13 cellular contexts compared by ENCODE assay signal in the genomic region with DNA sequence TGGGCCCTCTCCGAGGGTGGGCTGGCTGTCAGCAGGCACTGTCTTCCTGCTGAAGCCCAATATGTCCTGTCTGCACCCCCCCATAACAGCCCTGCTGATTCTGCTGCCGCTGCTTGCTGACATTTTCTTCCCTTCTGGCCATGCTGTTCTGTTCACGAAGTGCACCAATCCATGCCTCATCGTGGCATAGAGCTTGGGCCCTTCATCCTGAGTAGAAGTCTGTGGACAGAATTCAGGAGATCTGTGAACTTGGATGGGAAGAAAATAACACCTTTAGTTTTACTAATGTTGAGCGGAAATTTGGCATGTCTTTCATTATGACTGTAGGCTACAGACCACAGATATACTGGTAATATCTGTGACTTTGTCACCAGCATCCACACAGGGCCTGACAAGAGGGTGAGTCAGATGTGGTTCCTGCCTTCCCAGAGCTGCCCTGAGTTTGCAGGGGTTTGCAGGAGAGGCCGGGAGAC. TPM values are rescaled to one million over a fixed set of nuclear protein-coding genes. Genes with fewer than 3 reads are reported as not detected.
DNase-seq lines count a peak whose midpoint lies in the region; ATAC-seq, FAIRE-seq and TF ChIP-seq lines count a peak whose summit lies in the region.
"Had no signal": no experiment of that assay in that cellular context is flagged by ENCODE, and none has a peak within 500 bp of the region (broad histone marks: within the 10 kb centered on the region; RNA-seq: fewer than 3 reads in every experiment).

No MANE protein-coding gene starts in this region.

- no peaks in the 10 kb centered on the region for H3K36me3 Mint-ChIP-seq in activated CD8-positive, alpha-beta T cell treated with anti-CD3 and anti-CD28 coated beads, Interleukin-2, amount 10 ng/mL, durations not matched to agents 7 days and 5 days (ENCODE audit: low read depth)
- no peaks in the 10 kb centered on the region for H3K36me3 Mint-ChIP-seq in stimulated activated naive CD8-positive, alpha-beta T cell treated with anti-CD3 and anti-CD28 coated beads, Interleukin-15, Interleukin-2, amounts not matched to agents 100 ng/mL and 50 ng/mL, for 24 hours (ENCODE audit: low read depth)

- CTCF ChIA-PET in HepG2 (lab: Yijun Ruan, JAX; ENCODE audit: low intra/inter-chr PET ratio, low total read pairs), result no interaction called here
- CTCF ChIA-PET in activated CD8-positive, alpha-beta T cell treated with anti-CD3 and anti-CD28 coated beads, Interleukin-2, amount 10 ng/mL, durations not matched to agents 7 days and 5 days (lab: Charles Lee), result no interaction called here

- H3K27ac Mint-ChIP-seq in activated CD8-positive, alpha-beta T cell treated with anti-CD3 and anti-CD28 coated beads, Interleukin-2, amount 10 ng/mL, durations not matched to agents 7 days and 5 days, result peak overlapping the region; percentile 91
- H3K27ac Mint-ChIP-seq in stimulated activated naive CD8-positive, alpha-beta T cell treated with anti-CD3 and anti-CD28 coated beads, Interleukin-15, Interleukin-2, amounts not matched to agents 100 ng/mL and 50 ng/mL, for 24 hours, result peak overlapping the region; percentile 94

- intact Hi-C loops in HepG2 (cut with micrococcal nuclease; ENCODE audit: unreplicated experiment), result no loop called here
- intact Hi-C loops in right lobe of liver (cut with DNase I), result loop anchor here in 1 of 2 donors (10.0 kb wide), 1 partner anchor 150 kb away; no protein-coding TSS in a partner anchor

- peak overlapping the region; percentile 6; the same call in 1 of the 2 replicates for H3K4me2 ChIP-seq in HepG2 (ENCODE audit: low read depth, low read length)

- ATAC-seq in HepG2 (no peak; the same call in 2 of the 3 replicates), right lobe of liver (no peak), HG02642 (IDR thresholded peaks at IDR 0.05; ENCODE audit: poor library complexity, unreplicated experiment) (peak; percentile 56), upper lobe of left lung (ENCODE audit: low FRiP score in 2 of 2) (no peak)
- ATAC-seq in activated CD8-positive, alpha-beta T cell treated with anti-CD3 and anti-CD28 coated beads, Interleukin-2, amount 10 ng/mL, durations not matched to agents 7 days and 5 days, result peak; percentile 83

- no peak for DNase-seq in HepG2 (ENCODE audit: low spot score)
- no peak for DNase-seq in right lobe of liver
- DNase-seq in activated CD8-positive, alpha-beta T cell treated with anti-CD3 and anti-CD28 coated beads, Interleukin-2, amount 10 ng/mL, durations not matched to agents 7 days and 5 days, result no peak
- DNase-seq in upper lobe of left lung, result no peak
- no peak for DNase-seq in islet precursor cell
- DNase-seq in AML-193 (lab: John Stamatoyannopoulos, UW), result no peak
- DNase-seq: NCI-H1417 had no signal

- H4K20me1 ChIP-seq in HepG2 (ENCODE audit: insufficient read depth, low read length), result no peaks in the 10 kb centered on the region

- H3K4me1 Mint-ChIP-seq in activated CD8-positive, alpha-beta T cell treated with anti-CD3 and anti-CD28 coated beads, Interleukin-2, amount 10 ng/mL, durations not matched to agents 7 days and 5 days (ENCODE audit: low read depth), result peaks cover 34% of the 10 kb centered on the region
- H3K4me1 Mint-ChIP-seq in stimulated activated naive CD8-positive, alpha-beta T cell treated with anti-CD3 and anti-CD28 coated beads, Interleukin-15, Interleukin-2, amounts not matched to agents 100 ng/mL and 50 ng/mL, for 24 hours (ENCODE audit: low read depth), result peaks cover 23% of the 10 kb centered on the region

- H3K4me3 ChIP-seq in HepG2 (replicated peaks in 1 of 3; ENCODE audit: insufficient read depth in 1 of 3, low read depth in 2 of 3, low read length in 3 of 3), result no peak overlapping the region
- H3K4me3 ChIP-seq in right lobe of liver, result no peak overlapping the region
- no peak overlapping the region for H3K4me3 ChIP-seq in upper lobe of left lung
- H3K4me3 ChIP-seq: skin epidermis had no signal

- 20% methylated on average over 6 of the region's 6 CpGs for WGBS in HepG2 (ENCODE audit: low lambda C conversion rate)
- 72% methylated on average over 5 of the region's 6 CpGs for WGBS in right lobe of liver (ENCODE audit: insufficient coverage, low coverage, low lambda C conversion rate, missing lambda C conversion rate)
- WGBS in upper lobe of left lung, 2 donors, result 73 to 81% methylated on average over 5 to 6 of the region's 6 CpGs

- no TSS peak for BruUV-seq in HepG2 (replicated peaks; lab: Mats Ljungman, UMichigan)

- TF ChIP-seq POLR2A in HepG2 (IDR thresholded peaks at IDR 0.05; ENCODE audit: insufficient read depth in 1 of 2, low read depth in 2 of 2, low read length in 2 of 2) (no peak), right lobe of liver (IDR thresholded peaks at IDR 0.05) (no peak), upper lobe of left lung (IDR thresholded peaks at IDR 0.05) (no peak)

- no peak for FAIRE-seq in HepG2 (lab: Jason Lieb, UNC)
- FAIRE-seq: endothelial cell of umbilical vein had no signal

- TF ChIP-seq RAD21 in HepG2 (CRISPR knock-in tag; IDR thresholded peaks at IDR 0.05), result no peak

- H3K9me3 Mint-ChIP-seq in activated CD8-positive, alpha-beta T cell treated with anti-CD3 and anti-CD28 coated beads, Interleukin-2, amount 10 ng/mL, durations not matched to agents 7 days and 5 days (ENCODE audit: insufficient read depth), result no peaks in the 10 kb centered on the region
- no peaks in the 10 kb centered on the region for H3K9me3 Mint-ChIP-seq in stimulated activated naive CD8-positive, alpha-beta T cell treated with anti-CD3 and anti-CD28 coated beads, Interleukin-15, Interleukin-2, amounts not matched to agents 100 ng/mL and 50 ng/mL, for 24 hours

- no peaks in the 10 kb centered on the region; a peak in 1 of 5 replicates for H3K27me3 ChIP-seq in HepG2 (ENCODE audit: control insufficient read depth in 1 of 2, insufficient read depth in 2 of 2, low read length in 2 of 2)
- no peaks in the 10 kb centered on the region for H3K27me3 ChIP-seq in right lobe of liver
- H3K27me3 ChIP-seq in upper lobe of left lung, result no peaks in the 10 kb centered on the region

- H3K4me1 ChIP-seq in HepG2 (ENCODE audit: insufficient read depth, low read length) (peaks cover 14% of the 10 kb centered on the region), right lobe of liver (no peaks in the 10 kb centered on the region), upper lobe of left lung (no peaks in the 10 kb centered on the region)

- no peaks in the 10 kb centered on the region for H3K36me3 ChIP-seq in HepG2 (replicated peaks in 1 of 2; ENCODE audit: control insufficient read depth in 1 of 2, insufficient read depth in 2 of 2, low read length in 2 of 2)
- H3K36me3 ChIP-seq in right lobe of liver, result no peaks in the 10 kb centered on the region
- no peaks in the 10 kb centered on the region for H3K36me3 ChIP-seq in upper lobe of left lung

- in situ Hi-C loops in HepG2 (cut with HindIII; ENCODE audit: extremely low pct_ligation_motif_present, low pct_unique_long_range_greater_than_20kb), result no loop called here

- H2AFZ ChIP-seq in HepG2 (ENCODE audit: low read length), result peak overlapping the region; percentile 32

- H3K27ac ChIP-seq in HepG2 (ENCODE audit: extremely low read length, insufficient read depth, low read length) (no peak overlapping the region), right lobe of liver (no peak overlapping the region), upper lobe of left lung (peak overlapping the region in 1 of 4 donors; percentile 61)

- TF ChIP-seq CTCF in HepG2 (CRISPR knock-in tag; IDR thresholded peaks at IDR 0.05) (no peak), right lobe of liver (IDR thresholded peaks at IDR 0.05) (no peak), upper lobe of left lung (IDR thresholded peaks at IDR 0.05) (no peak)

- no peaks in the 10 kb centered on the region for H3K79me2 ChIP-seq in HepG2 (ENCODE audit: insufficient read depth, low read length)

- POLR2A ChIA-PET in HepG2 (lab: Yijun Ruan, JAX), result interaction anchor here (2.2 kb wide), 1 partner anchor 9 kb away, joined by 9 read pairs; no protein-coding TSS in a partner anchor
- POLR2A ChIA-PET in activated CD8-positive, alpha-beta T cell treated with anti-CD3 and anti-CD28 coated beads, Interleukin-2, amount 10 ng/mL, durations not matched to agents 7 days and 5 days (lab: Charles Lee), result interaction anchor here (0.6 kb wide), 1 partner anchor 102 kb away, joined by 3 read pairs; no protein-coding TSS in a partner anchor

- H3K4me3 Mint-ChIP-seq in activated CD8-positive, alpha-beta T cell treated with anti-CD3 and anti-CD28 coated beads, Interleukin-2, amount 10 ng/mL, durations not matched to agents 7 days and 5 days, result no peak overlapping the region
- H3K4me3 Mint-ChIP-seq in stimulated activated naive CD8-positive, alpha-beta T cell treated with anti-CD3 and anti-CD28 coated beads, Interleukin-15, Interleukin-2, amounts not matched to agents 100 ng/mL and 50 ng/mL, for 24 hours, result peak overlapping the region; percentile 45

- H3K9me3 ChIP-seq in HepG2 (ENCODE audit: low read length) (no peaks in the 10 kb centered on the region), right lobe of liver (no peaks in the 10 kb centered on the region), upper lobe of left lung (no peaks in the 10 kb centered on the region)

- no peak overlapping the region for H3K9ac ChIP-seq in HepG2 (ENCODE audit: insufficient read depth, low read depth, low read length)

- TF ChIP-seq EP300 in HepG2 (IDR thresholded peaks at IDR 0.05; ENCODE audit: low read depth in 2 of 2, low read length in 2 of 2), result no peak
- TF ChIP-seq EP300 in HepG2 (CRISPR knock-in tag; IDR thresholded peaks at IDR 0.05; ENCODE audit: borderline replicate concordance), result no peak
- TF ChIP-seq EP300 in upper lobe of left lung (IDR thresholded peaks at IDR 0.05), result no peak

- H3K27me3 Mint-ChIP-seq in activated CD8-positive, alpha-beta T cell treated with anti-CD3 and anti-CD28 coated beads, Interleukin-2, amount 10 ng/mL, durations not matched to agents 7 days and 5 days (ENCODE audit: low read depth), result no peaks in the 10 kb centered on the region
- H3K27me3 Mint-ChIP-seq in stimulated activated naive CD8-positive, alpha-beta T cell treated with anti-CD3 and anti-CD28 coated beads, Interleukin-15, Interleukin-2, amounts not matched to agents 100 ng/mL and 50 ng/mL, for 24 hours, result no peaks in the 10 kb centered on the region

RNA-seq across cellular contexts. Expression of a gene that starts 14.1 kb away (rescaled TPM):
- total RNA-seq in HepG2 (2016; rRNA removed; fragmentation: Illumina TruSeq; extraction: Trizol) (25.5 and 27.0 TPM in 2 replicates), right lobe of liver (10 to 100 TPM; 24.5 to 57.9 (median 40.8) TPM), upper lobe of left lung (100 to 1,000 TPM in 1 of 6 donors, 10 to 100 TPM in 5; 31.2 to 103 (median 42.8) TPM)
- 8.5 and 8.8 TPM in 2 replicates for total RNA-seq in HepG2 (2016; cell fraction: cytosol; rRNA removed; fragmentation: Illumina TruSeq; extraction: Trizol; ENCODE audit: low read depth)
- 20.2 and 27.2 TPM in 2 replicates for total RNA-seq in HepG2 (2016; cell fraction: insoluble cytoplasmic fraction; rRNA removed; fragmentation: Illumina TruSeq; extraction: Trizol)
- total RNA-seq in HepG2 (2016; cell fraction: membrane; rRNA removed; fragmentation: Illumina TruSeq; extraction: Trizol), result 26.6 and 27.7 TPM in 2 replicates
- total RNA-seq in HepG2 (2016; cell fraction: nucleus; rRNA removed; fragmentation: Illumina TruSeq; extraction: Trizol), result 13.4 and 15.4 TPM in 2 replicates
- polyA plus RNA-seq in HepG2 (2011; rRNA removed), result 38.2 and 46.3 TPM in 2 replicates
- polyA plus RNA-seq in HepG2 (2011; cell fraction: cytosol; rRNA removed), result 39.3 and 40.1 TPM in 2 replicates
- 32.6 and 39.0 TPM in 2 replicates for polyA plus RNA-seq in HepG2 (2011; cell fraction: nucleus; rRNA removed)
- polyA plus RNA-seq in HepG2 (2012), result 24.1 and 35.1 TPM in 2 replicates
- polyA plus RNA-seq in HepG2 (2016; cell fraction: cytosol; fragmentation: Illumina TruSeq; extraction: Trizol; ENCODE audit: low read depth), result 14.2 and 17.6 TPM in 2 replicates
- polyA plus RNA-seq in HepG2 (2016; cell fraction: insoluble cytoplasmic fraction; fragmentation: Illumina TruSeq; extraction: Trizol; ENCODE audit: low read depth), result 26.4 and 31.5 TPM in 2 replicates
- polyA plus RNA-seq in HepG2 (2016; cell fraction: membrane; fragmentation: Illumina TruSeq; extraction: Trizol; ENCODE audit: low read depth), result 30.2 and 31.7 TPM in 2 replicates
- polyA plus RNA-seq in HepG2 (2016; cell fraction: nucleus; fragmentation: Illumina TruSeq; extraction: Trizol; ENCODE audit: insufficient read depth, low read depth), result 28.9 and 29.2 TPM in 2 replicates
- 40.1 and 54.5 TPM in 2 replicates for polyA minus RNA-seq in HepG2 (2011; rRNA and poly(A)+ RNA removed; ENCODE audit: low replicate concordance)
- polyA minus RNA-seq in HepG2 (2011; cell fraction: cytosol; rRNA and poly(A)+ RNA removed), result 21.4 and 26.1 TPM in 2 replicates
- polyA minus RNA-seq in HepG2 (2011; cell fraction: nucleus; rRNA and poly(A)+ RNA removed), result 4.8 and 8.6 TPM in 2 replicates
- total RNA-seq in activated CD8-positive, alpha-beta T cell treated with anti-CD3 and anti-CD28 coated beads, Interleukin-2, amount 10 ng/mL, durations not matched to agents 7 days and 5 days, result 10 to 100 TPM; 48.5 to 52.4 TPM

RNA-seq across cellular contexts. Expression of a gene that starts 29.9 kb away (rescaled TPM):
- total RNA-seq in HepG2 (2016; rRNA removed; fragmentation: Illumina TruSeq; extraction: Trizol) (10.0 and 10.5 TPM in 2 replicates), right lobe of liver (not detected), upper lobe of left lung (under 1 TPM in 1 of 6 donors, not detected in 5; 0.44 TPM)
- total RNA-seq in HepG2 (2016; cell fraction: cytosol; rRNA removed; fragmentation: Illumina TruSeq; extraction: Trizol; ENCODE audit: low read depth), result 9.4 and 11.8 TPM in 2 replicates
- total RNA-seq in HepG2 (2016; cell fraction: insoluble cytoplasmic fraction; rRNA removed; fragmentation: Illumina TruSeq; extraction: Trizol), result 9.5 and 11.5 TPM in 2 replicates
- total RNA-seq in HepG2 (2016; cell fraction: membrane; rRNA removed; fragmentation: Illumina TruSeq; extraction: Trizol), result 10.2 and 12.3 TPM in 2 replicates
- 3.3 and 4.2 TPM in 2 replicates for total RNA-seq in HepG2 (2016; cell fraction: nucleus; rRNA removed; fragmentation: Illumina TruSeq; extraction: Trizol)
- 12.2 and 13.8 TPM in 2 replicates for polyA plus RNA-seq in HepG2 (2011; rRNA removed)
- 10.6 and 20.2 TPM in 2 replicates for polyA plus RNA-seq in HepG2 (2011; cell fraction: cytosol; rRNA removed)
- polyA plus RNA-seq in HepG2 (2011; cell fraction: nucleus; rRNA removed), result 5.9 and 7.2 TPM in 2 replicates
- polyA plus RNA-seq in HepG2 (2012), result 4.3 and 11.1 TPM in 2 replicates
- 14.1 and 18.5 TPM in 2 replicates for polyA plus RNA-seq in HepG2 (2016; cell fraction: cytosol; fragmentation: Illumina TruSeq; extraction: Trizol; ENCODE audit: low read depth)
- polyA plus RNA-seq in HepG2 (2016; cell fraction: insoluble cytoplasmic fraction; fragmentation: Illumina TruSeq; extraction: Trizol; ENCODE audit: low read depth), result 14.2 and 18.6 TPM in 2 replicates
- polyA plus RNA-seq in HepG2 (2016; cell fraction: membrane; fragmentation: Illumina TruSeq; extraction: Trizol; ENCODE audit: low read depth), result 13.4 and 14.9 TPM in 2 replicates
- 12.3 and 12.7 TPM in 2 replicates for polyA plus RNA-seq in HepG2 (2016; cell fraction: nucleus; fragmentation: Illumina TruSeq; extraction: Trizol; ENCODE audit: insufficient read depth, low read depth)
- polyA minus RNA-seq in HepG2 (2011; rRNA and poly(A)+ RNA removed; ENCODE audit: low replicate concordance), result 30.1 TPM in 1 of 2 replicates, not detected in the other
- 3.4 and 3.6 TPM in 2 replicates for polyA minus RNA-seq in HepG2 (2011; cell fraction: cytosol; rRNA and poly(A)+ RNA removed)
- 2.2 and 3.2 TPM in 2 replicates for polyA minus RNA-seq in HepG2 (2011; cell fraction: nucleus; rRNA and poly(A)+ RNA removed)
- not detected for total RNA-seq in activated CD8-positive, alpha-beta T cell treated with anti-CD3 and anti-CD28 coated beads, Interleukin-2, amount 10 ng/mL, durations not matched to agents 7 days and 5 days
- total RNA-seq: endothelial cell of umbilical vein, OCI-LY7 had no signal
- polyA plus RNA-seq: adipose tissue, endothelial cell of umbilical vein had no signal

RNA-seq across cellular contexts. Expression of a gene that starts 54.9 kb away (rescaled TPM):
- total RNA-seq in HepG2 (2016; rRNA removed; fragmentation: Illumina TruSeq; extraction: Trizol) (26.4 and 36.7 TPM in 2 replicates), right lobe of liver (10 to 100 TPM in 4 of 6 experiments, 1 to 10 TPM in 2; 5.6 to 43.0 (median 17.3) TPM), upper lobe of left lung (100 to 1,000 TPM in 2 of 6 donors, 10 to 100 TPM in 3, 1 to 10 TPM in 1; 9.2 to 161 (median 27.6) TPM)
- total RNA-seq in HepG2 (2016; cell fraction: cytosol; rRNA removed; fragmentation: Illumina TruSeq; extraction: Trizol; ENCODE audit: low read depth), result 28.0 and 29.8 TPM in 2 replicates
- total RNA-seq in HepG2 (2016; cell fraction: insoluble cytoplasmic fraction; rRNA removed; fragmentation: Illumina TruSeq; extraction: Trizol), result 25.8 and 32.7 TPM in 2 replicates
- total RNA-seq in HepG2 (2016; cell fraction: membrane; rRNA removed; fragmentation: Illumina TruSeq; extraction: Trizol), result 21.5 TPM in 2 replicates
- total RNA-seq in HepG2 (2016; cell fraction: nucleus; rRNA removed; fragmentation: Illumina TruSeq; extraction: Trizol), result 34.3 and 41.9 TPM in 2 replicates
- 48.2 TPM in 2 replicates for polyA plus RNA-seq in HepG2 (2011; rRNA removed)
- polyA plus RNA-seq in HepG2 (2011; cell fraction: cytosol; rRNA removed), result 24.5 and 25.4 TPM in 2 replicates
- 91.1 and 92.6 TPM in 2 replicates for polyA plus RNA-seq in HepG2 (2011; cell fraction: nucleus; rRNA removed)
- polyA plus RNA-seq in HepG2 (2012), result 34.1 and 39.4 TPM in 2 replicates
- polyA plus RNA-seq in HepG2 (2016; cell fraction: cytosol; fragmentation: Illumina TruSeq; extraction: Trizol; ENCODE audit: low read depth), result 8.3 and 8.5 TPM in 2 replicates
- 26.6 and 30.9 TPM in 2 replicates for polyA plus RNA-seq in HepG2 (2016; cell fraction: insoluble cytoplasmic fraction; fragmentation: Illumina TruSeq; extraction: Trizol; ENCODE audit: low read depth)
- 15.4 and 16.9 TPM in 2 replicates for polyA plus RNA-seq in HepG2 (2016; cell fraction: membrane; fragmentation: Illumina TruSeq; extraction: Trizol; ENCODE audit: low read depth)
- polyA plus RNA-seq in HepG2 (2016; cell fraction: nucleus; fragmentation: Illumina TruSeq; extraction: Trizol; ENCODE audit: insufficient read depth, low read depth), result 87.6 and 89.2 TPM in 2 replicates
- 15.6 and 49.1 TPM in 2 replicates for polyA minus RNA-seq in HepG2 (2011; rRNA and poly(A)+ RNA removed; ENCODE audit: low replicate concordance)
- polyA minus RNA-seq in HepG2 (2011; cell fraction: cytosol; rRNA and poly(A)+ RNA removed), result 12.3 and 12.7 TPM in 2 replicates
- polyA minus RNA-seq in HepG2 (2011; cell fraction: nucleus; rRNA and poly(A)+ RNA removed), result 57.0 and 67.1 TPM in 2 replicates
- total RNA-seq in activated CD8-positive, alpha-beta T cell treated with anti-CD3 and anti-CD28 coated beads, Interleukin-2, amount 10 ng/mL, durations not matched to agents 7 days and 5 days, result 10 to 100 TPM; 50.6 to 50.7 TPM

Comparison
In these comparisons a context has a peak if more than half of its experiments do, and no peak if none do; other contexts are left out.
1. ATAC-seq: peak in HG02642 (single experiment) and activated CD8-positive, alpha-beta T cell treated with anti-CD3 and anti-CD28 coated beads, Interleukin-2, amount 10 ng/mL, durations not matched to agents 7 days and 5 days (single experiment); none in HepG2 (single experiment), right lobe of liver (0 of 4) and upper lobe of left lung (0 of 2).